Comparison of ENCODE assay signal across 19 cellular contexts in the genomic region with DNA sequence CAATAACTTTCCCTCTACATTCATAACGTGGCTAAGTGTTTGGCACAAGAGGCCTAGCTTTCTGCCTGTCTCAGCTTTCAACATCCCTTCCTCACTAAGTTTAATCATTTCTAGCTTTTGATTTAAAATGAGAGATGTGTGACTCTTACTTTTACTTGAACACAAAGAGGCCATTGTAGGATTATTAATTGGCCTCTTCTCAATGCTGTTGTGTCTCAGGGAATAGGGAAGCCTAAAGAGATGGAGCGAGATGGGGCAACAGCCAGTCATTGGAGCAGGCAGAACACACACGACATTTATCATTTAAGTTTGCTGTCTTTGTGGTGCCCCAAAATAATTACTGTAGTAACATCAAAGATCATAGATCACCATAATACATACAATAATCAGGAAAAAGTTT.
"Had no signal": no experiment of that assay in that cellular context is flagged by ENCODE, and none has a peak within 500 bp of the region (broad histone marks: within the 10 kb centered on the region; RNA-seq: fewer than 3 reads in every experiment).

No MANE protein-coding gene starts in this region.

- H3K4me1 ChIP-seq: foreskin keratinocyte, parathyroid adenoma, tibial artery, upper lobe of right lung had no signal

- H3K27me3 Mint-ChIP-seq: stimulated activated memory B cell treated with anti-CD40 and anti-IgM and Interleukin-4, amounts not matched to agents 10 μg/mL and 1 μg/mL and 100 μg/mL, for 72 hours; stimulated activated naive CD8-positive, alpha-beta T cell treated with anti-CD3 and anti-CD28 coated beads, Interleukin-15, Interleukin-2, amounts not matched to agents 100 ng/mL and 50 ng/mL, for 24 hours had no signal

- H3K4me2 ChIP-seq: hepatocyte had no signal

- H3K9ac ChIP-seq: parathyroid adenoma had no signal

- H3K9me3 ChIP-seq: upper lobe of right lung had no signal

- DNase-seq: caudate nucleus; effector CD4-positive, alpha-beta T cell; endodermal cell; erythroblast; foreskin keratinocyte; head of caudate nucleus; mesendoderm; naive thymus-derived CD4-positive, alpha-beta T cell; right cardiac atrium; small intestine; stimulated activated CD4-positive, alpha-beta T cell treated with anti-CD3 and anti-CD28 coated beads, Interleukin-1b, Interleukin-23, amount 100 ng/mL, for 48 hours; stimulated activated CD4-positive, alpha-beta T cell treated with anti-CD3 and anti-CD28 coated beads, Interleukin-4, amount 100 ng/mL, for 24 hours; tibial artery; upper lobe of right lung had no signal

- H3K27me3 ChIP-seq: foreskin keratinocyte, hepatocyte, tibial artery, upper lobe of right lung had no signal

- H3K27ac ChIP-seq: coronary artery, foreskin keratinocyte, hepatocyte, parathyroid adenoma, tibial artery, upper lobe of right lung had no signal

- H3K4me1 Mint-ChIP-seq: endodermal cell had no signal

- H3K79me2 ChIP-seq: hepatocyte, parathyroid adenoma had no signal

- H3K4me3 Mint-ChIP-seq: endodermal cell; naive thymus-derived CD4-positive, alpha-beta T cell; stimulated activated memory B cell treated with anti-CD40 and anti-IgM and Interleukin-4, amounts not matched to agents 10 μg/mL and 1 μg/mL and 100 μg/mL, for 72 hours; stimulated activated naive CD8-positive, alpha-beta T cell treated with anti-CD3 and anti-CD28 coated beads, Interleukin-15, Interleukin-2, amounts not matched to agents 100 ng/mL and 50 ng/mL, for 24 hours had no signal

- H3K27ac Mint-ChIP-seq: endodermal cell; naive thymus-derived CD4-positive, alpha-beta T cell; stimulated activated memory B cell treated with anti-CD40 and anti-IgM and Interleukin-4, amounts not matched to agents 10 μg/mL and 1 μg/mL and 100 μg/mL, for 72 hours; stimulated activated naive CD8-positive, alpha-beta T cell treated with anti-CD3 and anti-CD28 coated beads, Interleukin-15, Interleukin-2, amounts not matched to agents 100 ng/mL and 50 ng/mL, for 24 hours had no signal

- H2AFZ ChIP-seq: hepatocyte, parathyroid adenoma had no signal

- H3K36me3 Mint-ChIP-seq: stimulated activated memory B cell treated with anti-CD40 and anti-IgM and Interleukin-4, amounts not matched to agents 10 μg/mL and 1 μg/mL and 100 μg/mL, for 72 hours had no signal
